Comparison of ENCODE assay signal across 19 cellular contexts in the genomic region with DNA sequence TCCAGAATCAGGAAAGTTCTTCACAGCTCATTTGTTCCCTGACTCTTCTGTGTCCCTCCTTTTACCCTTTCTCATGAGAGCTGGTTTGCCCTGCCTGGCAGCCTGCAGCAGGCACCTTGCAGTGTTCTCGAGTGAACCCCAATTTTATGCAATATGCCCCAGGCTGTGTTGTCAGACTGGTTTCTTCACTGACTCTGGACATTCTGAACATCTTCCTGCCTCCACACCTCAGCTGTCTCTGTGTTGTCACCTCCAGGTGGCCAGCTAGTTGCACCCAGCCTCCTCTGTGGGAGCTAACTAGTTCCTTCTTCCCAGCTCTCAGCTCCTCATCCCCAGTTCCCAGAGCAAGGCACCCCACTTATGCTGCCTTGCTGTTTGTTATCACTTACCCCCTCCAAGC. TPM values are rescaled to one million over a fixed set of nuclear protein-coding genes. Genes with fewer than 3 reads are reported as not detected.
DNase-seq lines count a peak whose midpoint lies in the region; ATAC-seq and TF ChIP-seq lines count a peak whose summit lies in the region.
"Had no signal": no experiment of that assay in that cellular context is flagged by ENCODE, and none has a peak within 500 bp of the region (broad histone marks: within the 10 kb centered on the region; RNA-seq: fewer than 3 reads in every experiment).

No MANE protein-coding gene starts in this region.

- POLR2A ChIA-PET in PC-9 (lab: Charles Lee; ENCODE audit: unreplicated experiment): interaction anchor here (0.5 kb wide), 1 partner anchor 137 kb away, joined by 9 read pairs; no protein-coding TSS in a partner anchor

- H4K20me1 ChIP-seq in PC-9 (ENCODE audit: insufficient read depth): no peaks in the 10 kb centered on the region

- peaks cover 29% of the 10 kb centered on the region for H3K4me1 Mint-ChIP-seq in stimulated activated effector memory CD8-positive, alpha-beta T cell treated with anti-CD3 and anti-CD28 coated beads, Interleukin-12 subunit alpha, Interleukin-12 subunit beta, amount 100 ng/mL, for 72 hours
- H3K4me1 Mint-ChIP-seq: CD14-positive monocyte had no signal

- H3K27ac Mint-ChIP-seq in stimulated activated effector memory CD8-positive, alpha-beta T cell treated with anti-CD3 and anti-CD28 coated beads, Interleukin-12 subunit alpha, Interleukin-12 subunit beta, amount 100 ng/mL, for 72 hours: peak overlapping the region; percentile 43
- H3K27ac Mint-ChIP-seq: CD14-positive monocyte had no signal

- H3K4me2 ChIP-seq in PC-9: peak overlapping the region; percentile 39
- H3K4me2 ChIP-seq: A549 had no signal

- H3K9me2 ChIP-seq in PC-9 (ENCODE audit: insufficient read depth): no peaks in the 10 kb centered on the region

- no peaks in the 10 kb centered on the region for H3K9me3 Mint-ChIP-seq in stimulated activated effector memory CD8-positive, alpha-beta T cell treated with anti-CD3 and anti-CD28 coated beads, Interleukin-12 subunit alpha, Interleukin-12 subunit beta, amount 100 ng/mL, for 72 hours

- H3K27ac ChIP-seq in PC-9 (no peak overlapping the region), esophagus (ENCODE audit: low read depth in 2 of 2, low read length in 1 of 2) (peak overlapping the region; percentile 44 to 74)
- H3K27ac ChIP-seq: A549, GM23248 had no signal

- no peaks in the 10 kb centered on the region for H3K79me2 ChIP-seq in PC-9 (ENCODE audit: low read depth)

- H3K9me3 ChIP-seq in PC-9 (ENCODE audit: insufficient read depth, low read depth) (no peaks in the 10 kb centered on the region), esophagus (ENCODE audit: control insufficient read depth in 2 of 2, insufficient read depth in 1 of 2, low read depth in 1 of 2, low read length in 1 of 2) (no peaks in the 10 kb centered on the region)
- H3K9me3 ChIP-seq: A549 had no signal

- H3F3A ChIP-seq in PC-9 (ENCODE audit: insufficient read depth, low read depth): peaks cover 9% of the 10 kb centered on the region; the same call in 1 of the 2 replicates

- H3K36me3 Mint-ChIP-seq in stimulated activated effector memory CD8-positive, alpha-beta T cell treated with anti-CD3 and anti-CD28 coated beads, Interleukin-12 subunit alpha, Interleukin-12 subunit beta, amount 100 ng/mL, for 72 hours: peaks cover 1% of the 10 kb centered on the region
- H3K36me3 Mint-ChIP-seq: CD14-positive monocyte had no signal

- no peak overlapping the region for H3K4me3 ChIP-seq in PC-9
- no peak overlapping the region for H3K4me3 ChIP-seq in esophagus (ENCODE audit: low read depth in 1 of 2, low read length in 2 of 2)
- H3K4me3 ChIP-seq: A549, GM23248 had no signal

- H2AFZ ChIP-seq in PC-9: no peak overlapping the region
- H2AFZ ChIP-seq: GM23248 had no signal

- no TSS peak for BruUV-seq in PC-9 (replicated peaks; lab: Mats Ljungman, UMichigan)

- 50 to 62% methylated on average over 1 of the region's 1 CpG for WGBS in esophagus, 2 donors

- no peak overlapping the region for H3K4me3 Mint-ChIP-seq in stimulated activated effector memory CD8-positive, alpha-beta T cell treated with anti-CD3 and anti-CD28 coated beads, Interleukin-12 subunit alpha, Interleukin-12 subunit beta, amount 100 ng/mL, for 72 hours

- H3K4me1 ChIP-seq in PC-9 (replicated peaks; ENCODE audit: insufficient read depth): peaks cover 21% of the 10 kb centered on the region
- H3K4me1 ChIP-seq in esophagus (ENCODE audit: control insufficient read depth in 2 of 2, insufficient read depth in 2 of 2, low read length in 1 of 2): peaks cover 0 to 5% of the 10 kb centered on the region in 2 donors

- DNase-seq in PC-9 (peak; percentile 36 to 77), NCI-H2081 treated with DMSO at 0.1 percent for 48 hours (lab: John Stamatoyannopoulos, UW) (no peak), anterior cingulate cortex (lab: John Stamatoyannopoulos, UW) (no peak)
- no peak for DNase-seq in stimulated activated effector memory CD8-positive, alpha-beta T cell treated with anti-CD3 and anti-CD28 coated beads, Interleukin-12 subunit alpha, Interleukin-12 subunit beta, amount 100 ng/mL, for 72 hours (ENCODE audit: low spot score in 2 of 2)
- DNase-seq in activated T-cell treated with anti-CD3 and anti-CD28 coated beads, Interleukin-2, amount 50 U/mL, for 48 hours: no peak
- DNase-seq: DMS 273 treated with DMSO at 0.1 percent for 48 hours, GF-D8, GM23248, HCEC 1CT, IMR-90, NCI-H187, NCI-H2171, NCI-H446, NCI-H69, SHP77 had no signal

- CTCF ChIA-PET in PC-9 (lab: Charles Lee): interaction anchor here (0.6 kb wide), 1 partner anchor 1375 kb away, joined by 3 read pairs; no protein-coding TSS in a partner anchor

- no peaks in the 10 kb centered on the region for H3K27me3 ChIP-seq in PC-9 (ENCODE audit: insufficient read depth, low read depth)
- H3K27me3 ChIP-seq in esophagus (ENCODE audit: control insufficient read depth in 1 of 2, insufficient read depth in 2 of 2, low read length in 2 of 2): no peaks in the 10 kb centered on the region

- intact Hi-C loops in PC-9 (cut with micrococcal nuclease; ENCODE audit: unreplicated experiment): loop anchor here (10.0 kb wide), 1 partner anchor 329 kb away; no protein-coding TSS in a partner anchor

- H3K36me3 ChIP-seq in PC-9 (ENCODE audit: low read depth): no peaks in the 10 kb centered on the region
- H3K36me3 ChIP-seq in esophagus (ENCODE audit: control insufficient read depth in 2 of 2, insufficient read depth in 2 of 2, low read length in 1 of 2): no peaks in the 10 kb centered on the region

- peak; percentile 35 for ATAC-seq in GM18858 (IDR thresholded peaks at IDR 0.05; ENCODE audit: unreplicated experiment)
- no peak for ATAC-seq in stimulated activated effector memory CD8-positive, alpha-beta T cell treated with anti-CD3 and anti-CD28 coated beads, Interleukin-12 subunit alpha, Interleukin-12 subunit beta, amount 100 ng/mL, for 72 hours
- ATAC-seq: A549 had no signal

- no peak for TF ChIP-seq CTCF in PC-9 (conservative IDR thresholded peaks at IDR 0.05)

RNA-seq across cellular contexts. Expression of gene SETBP1, which starts 5.5 kb away (rescaled TPM):
- 8.3 and 9.0 TPM in 2 replicates for total RNA-seq in PC-9 (2021)
- polyA plus RNA-seq in esophagus: 1 to 10 TPM; 1.5 to 1.6 TPM

Comparison
In these comparisons a context has a peak if more than half of its experiments do, and no peak if none do; other contexts are left out.
1. DNase-seq: peak in PC-9 (2 of 2); none in stimulated activated effector memory CD8-positive, alpha-beta T cell treated with anti-CD3 and anti-CD28 coated beads, Interleukin-12 subunit alpha, Interleukin-12 subunit beta, amount 100 ng/mL, for 72 hours (0 of 2), NCI-H2081 treated with DMSO at 0.1 percent for 48 hours (single experiment), activated T-cell treated with anti-CD3 and anti-CD28 coated beads, Interleukin-2, amount 50 U/mL, for 48 hours (0 of 2) and anterior cingulate cortex (0 of 58).